Comparison of ENCODE assay signal across 8 cellular contexts in the genomic region with DNA sequence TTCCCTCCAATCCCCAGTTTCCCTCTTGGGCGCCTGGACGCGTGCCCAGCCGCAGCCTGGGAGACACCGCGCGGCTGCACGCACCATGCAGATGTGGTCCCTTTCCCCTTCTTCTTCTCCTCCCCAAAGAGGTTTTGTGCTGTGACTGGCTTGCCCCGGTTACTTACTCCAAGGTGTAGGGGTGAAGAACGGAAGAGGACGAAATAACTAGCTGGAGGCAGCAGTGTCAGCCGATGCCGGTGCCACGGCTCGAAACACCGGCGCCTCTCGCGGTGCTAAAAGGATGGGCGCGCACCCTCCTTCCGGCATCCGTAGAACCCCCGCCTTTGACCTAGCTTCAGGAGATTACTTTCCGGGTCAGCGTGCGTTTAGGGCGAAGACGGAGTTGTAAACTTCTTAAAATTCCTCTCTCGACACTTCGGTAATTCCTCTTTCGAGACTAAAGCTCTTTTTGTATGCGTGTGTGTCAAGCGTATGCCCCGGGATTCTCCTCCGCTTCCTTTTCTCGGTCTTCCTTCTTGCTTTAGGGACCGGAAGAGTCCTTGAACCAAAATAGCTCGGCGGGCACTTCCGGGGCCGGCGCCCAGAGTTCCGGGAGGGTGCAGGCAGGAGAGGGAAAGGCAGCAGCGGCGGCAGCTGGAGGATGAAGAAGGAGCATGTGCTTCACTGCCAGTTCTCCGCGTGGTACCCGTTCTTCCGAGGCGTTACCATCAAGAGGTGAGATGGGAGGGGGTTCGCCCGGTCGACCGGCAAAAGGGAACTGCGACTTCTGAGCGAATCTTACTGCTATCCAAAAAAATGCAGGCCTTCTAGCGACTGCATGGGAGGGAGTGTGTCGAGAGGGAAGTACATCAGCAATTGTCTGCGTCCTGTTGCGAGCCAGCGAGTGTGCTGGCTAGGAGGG. TPM values are rescaled to one million over a fixed set of nuclear protein-coding genes. Genes with fewer than 3 reads are reported as not detected.
DNase-seq lines count a peak whose midpoint lies in the region; ATAC-seq lines count a peak whose summit lies in the region.

A gene with protein sequence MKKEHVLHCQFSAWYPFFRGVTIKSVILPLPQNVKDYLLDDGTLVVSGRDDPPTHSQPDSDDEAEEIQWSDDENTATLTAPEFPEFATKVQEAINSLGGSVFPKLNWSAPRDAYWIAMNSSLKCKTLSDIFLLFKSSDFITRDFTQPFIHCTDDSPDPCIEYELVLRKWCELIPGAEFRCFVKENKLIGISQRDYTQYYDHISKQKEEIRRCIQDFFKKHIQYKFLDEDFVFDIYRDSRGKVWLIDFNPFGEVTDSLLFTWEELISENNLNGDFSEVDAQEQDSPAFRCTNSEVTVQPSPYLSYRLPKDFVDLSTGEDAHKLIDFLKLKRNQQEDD (plus strand): TSS at position 586 of the 904 bp plus-strand sequence. CDS start 58 bp downstream, at position 644.
A gene (minus strand): TSS at position 289 of the 904 bp plus-strand sequence. CDS start 9,600 bp downstream, outside the sequence.

- peak within 1 kb of the TSS; percentile 92 for H3K4me3 Mint-ChIP-seq in activated CD4-positive, alpha-beta T cell treated with anti-CD3 and anti-CD28 coated beads, Interleukin-2, amount 10 ng/mL, durations not matched to agents 7 days and 5 days

- ATAC-seq in GM19328 (IDR thresholded peaks at IDR 0.05; ENCODE audit: unreplicated experiment), result peak; percentile 87
- peak; percentile 61 for ATAC-seq in HG03469 (IDR thresholded peaks at IDR 0.05; ENCODE audit: unreplicated experiment)

- POLR2A ChIA-PET in activated CD4-positive, alpha-beta T cell treated with anti-CD3 and anti-CD28 coated beads, Interleukin-2, amount 10 ng/mL, durations not matched to agents 7 days and 5 days (lab: Charles Lee), result interaction anchor here (0.6 to 0.7 kb wide), 4 partner anchors 10 to 469 kb away, joined by 3 to 13 read pairs (median 3); no protein-coding TSS in a partner anchor

- peaks cover 43% of the 10 kb centered on the region for H3K36me3 Mint-ChIP-seq in activated CD4-positive, alpha-beta T cell treated with anti-CD3 and anti-CD28 coated beads, Interleukin-2, amount 10 ng/mL, durations not matched to agents 7 days and 5 days (ENCODE audit: low read depth)

- no peaks in the 10 kb centered on the region for H3K27me3 Mint-ChIP-seq in activated CD4-positive, alpha-beta T cell treated with anti-CD3 and anti-CD28 coated beads, Interleukin-2, amount 10 ng/mL, durations not matched to agents 7 days and 5 days

- peaks cover 63% of the 10 kb centered on the region for H3K4me1 Mint-ChIP-seq in activated CD4-positive, alpha-beta T cell treated with anti-CD3 and anti-CD28 coated beads, Interleukin-2, amount 10 ng/mL, durations not matched to agents 7 days and 5 days

- no peaks in the 10 kb centered on the region for H3K9me3 Mint-ChIP-seq in activated CD4-positive, alpha-beta T cell treated with anti-CD3 and anti-CD28 coated beads, Interleukin-2, amount 10 ng/mL, durations not matched to agents 7 days and 5 days

- DNase-seq in C1 segment of cervical spinal cord (lab: John Stamatoyannopoulos, UW) (peak; percentile 56 to 99 (median 93)), NCI-H526 (lab: John Stamatoyannopoulos, UW) (peak; percentile 69 to 88), cortex of kidney (lab: John Stamatoyannopoulos, UW) (peak; percentile 46), left kidney (ENCODE audit: low read depth, low spot score) (peak; percentile 96)
- peak; percentile 91 for DNase-seq in activated CD4-positive, alpha-beta T cell treated with anti-CD3 and anti-CD28 coated beads, Interleukin-2, amount 10 ng/mL, durations not matched to agents 7 days and 5 days
- DNase-seq in stimulated activated CD4-positive, alpha-beta T cell treated with anti-CD3 and anti-CD28 coated beads, Interleukin-1b, Interleukin-23, amount 100 ng/mL, for 48 hours, result peak; percentile 89

- CTCF ChIA-PET in activated CD4-positive, alpha-beta T cell treated with anti-CD3 and anti-CD28 coated beads, Interleukin-2, amount 10 ng/mL, durations not matched to agents 7 days and 5 days (lab: Charles Lee), result interaction anchor here (0.9 to 1.8 kb wide), 5 partner anchors 10 to 56 kb away, joined by 3 to 8 read pairs (median 4); no protein-coding TSS in a partner anchor

- H3K27ac Mint-ChIP-seq in activated CD4-positive, alpha-beta T cell treated with anti-CD3 and anti-CD28 coated beads, Interleukin-2, amount 10 ng/mL, durations not matched to agents 7 days and 5 days, result peak within 1 kb of the TSS; percentile 95

RNA-seq across cellular contexts. Expression of the first gene that starts in this region (rescaled TPM):
- total RNA-seq in activated CD4-positive, alpha-beta T cell treated with anti-CD3 and anti-CD28 coated beads, Interleukin-2, amount 10 ng/mL, durations not matched to agents 7 days and 5 days, result 100 to 1,000 TPM in 1 of 2 experiments, 10 to 100 TPM in 1; 85.4 to 105 TPM

RNA-seq across cellular contexts. Expression of the second gene that starts in this region (rescaled TPM):
- total RNA-seq in activated CD4-positive, alpha-beta T cell treated with anti-CD3 and anti-CD28 coated beads, Interleukin-2, amount 10 ng/mL, durations not matched to agents 7 days and 5 days, result 10 to 100 TPM; 90.1 to 97.9 TPM

Comparison
In these comparisons a context has a peak if more than half of its experiments do, and no peak if none do; other contexts are left out.
1. Peak in every context shown above with its lines: DNase-seq and ATAC-seq.
2. DNase-seq: peak in every context shown above with its lines; median percentile 96 in left kidney; 93 in C1 segment of cervical spinal cord; 91 in activated CD4-positive, alpha-beta T cell treated with anti-CD3 and anti-CD28 coated beads, Interleukin-2, amount 10 ng/mL, durations not matched to agents 7 days and 5 days; 89 in stimulated activated CD4-positive, alpha-beta T cell treated with anti-CD3 and anti-CD28 coated beads, Interleukin-1b, Interleukin-23, amount 100 ng/mL, for 48 hours; 78 in NCI-H526; 46 in cortex of kidney.